Comparison of ENCODE assay signal across 1 cellular context in the genomic region with DNA sequence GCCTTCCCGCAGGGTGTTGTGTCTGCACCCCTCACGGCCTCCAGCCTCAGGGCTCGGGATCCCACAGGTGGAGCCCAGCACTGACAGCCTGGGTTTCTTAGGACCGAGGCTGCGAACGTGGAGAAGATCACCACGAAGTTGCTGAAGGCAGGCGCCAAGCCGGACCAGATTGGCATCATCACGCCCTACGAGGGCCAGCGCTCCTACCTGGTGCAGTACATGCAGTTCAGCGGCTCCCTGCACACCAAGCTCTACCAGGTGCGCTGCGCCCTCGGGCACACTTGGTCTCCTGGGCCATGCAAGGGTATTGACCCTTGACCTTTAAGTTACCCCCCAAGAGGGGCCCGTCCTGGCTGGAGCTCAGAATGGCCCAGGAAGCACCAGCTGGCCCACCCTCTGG.
TF ChIP-seq lines count a peak whose summit lies in the region.

No MANE protein-coding gene starts in this region.

TF ChIP-seq in WTC11, 78 proteins besides CTCF, POLR2A, EP300 and RAD21:
- TF ChIP-seq CREM (CRISPR knock-in tag; IDR thresholded peaks at IDR 0.05) (no peak), GTF2I (CRISPR knock-in tag; conservative IDR thresholded peaks at IDR 0.05) (no peak), RORB (CRISPR knock-in tag; IDR thresholded peaks at IDR 0.05) (no peak), GABPB1 (CRISPR knock-in tag; IDR thresholded peaks at IDR 0.05) (no peak), FOXK1 (CRISPR knock-in tag; IDR thresholded peaks at IDR 0.05) (no peak), NFE2L1 (CRISPR knock-in tag; IDR thresholded peaks at IDR 0.05) (no peak), ESRRA (CRISPR knock-in tag; IDR thresholded peaks at IDR 0.05; ENCODE audit: borderline replicate concordance) (no peak), CBFB (CRISPR knock-in tag; IDR thresholded peaks at IDR 0.05; ENCODE audit: low read depth) (no peak), FOXP1 (CRISPR knock-in tag; IDR thresholded peaks at IDR 0.05; ENCODE audit: borderline replicate concordance) (no peak), NFYB (CRISPR knock-in tag; conservative IDR thresholded peaks at IDR 0.05; ENCODE audit: low read depth) (no peak), ELF4 (CRISPR knock-in tag; IDR thresholded peaks at IDR 0.05; ENCODE audit: low read depth) (no peak)
- TF ChIP-seq, protein P1, sequence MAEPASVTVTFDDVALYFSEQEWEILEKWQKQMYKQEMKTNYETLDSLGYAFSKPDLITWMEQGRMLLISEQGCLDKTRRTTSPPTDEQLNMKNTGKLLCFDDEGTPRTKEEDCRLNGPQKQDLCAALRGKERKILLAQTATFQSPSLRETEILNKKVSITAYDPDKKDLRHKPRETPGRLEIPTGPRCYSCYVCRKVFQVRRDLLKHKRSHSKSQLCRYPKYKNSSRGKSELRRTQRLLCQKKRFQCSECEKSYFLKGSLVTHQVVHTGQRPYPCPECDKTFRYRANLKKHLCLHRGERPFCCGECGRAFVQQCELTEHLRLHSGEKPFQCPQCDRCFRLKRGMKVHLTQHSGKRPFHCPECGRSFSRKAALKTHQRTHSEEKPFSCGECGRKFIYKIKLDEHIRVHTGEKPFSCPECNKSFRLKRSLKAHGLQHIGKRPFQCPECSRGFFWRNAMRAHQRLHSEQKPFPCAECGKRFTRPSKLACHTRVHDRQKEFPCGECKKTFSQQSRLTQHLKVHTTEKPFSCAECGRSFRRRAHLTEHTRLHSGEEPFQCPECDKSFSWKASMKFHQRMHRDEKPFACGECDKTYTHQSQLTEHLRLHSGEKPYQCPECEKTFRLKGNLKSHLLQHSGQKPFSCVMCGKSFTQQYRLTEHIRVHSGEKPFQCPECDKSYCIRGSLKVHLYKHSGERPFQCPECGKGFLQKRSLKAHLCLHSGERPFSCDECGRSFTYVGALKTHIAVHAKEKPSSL (CRISPR knock-in tag; conservative IDR thresholded peaks at IDR 0.05): no peak
- TF ChIP-seq, protein P2, sequence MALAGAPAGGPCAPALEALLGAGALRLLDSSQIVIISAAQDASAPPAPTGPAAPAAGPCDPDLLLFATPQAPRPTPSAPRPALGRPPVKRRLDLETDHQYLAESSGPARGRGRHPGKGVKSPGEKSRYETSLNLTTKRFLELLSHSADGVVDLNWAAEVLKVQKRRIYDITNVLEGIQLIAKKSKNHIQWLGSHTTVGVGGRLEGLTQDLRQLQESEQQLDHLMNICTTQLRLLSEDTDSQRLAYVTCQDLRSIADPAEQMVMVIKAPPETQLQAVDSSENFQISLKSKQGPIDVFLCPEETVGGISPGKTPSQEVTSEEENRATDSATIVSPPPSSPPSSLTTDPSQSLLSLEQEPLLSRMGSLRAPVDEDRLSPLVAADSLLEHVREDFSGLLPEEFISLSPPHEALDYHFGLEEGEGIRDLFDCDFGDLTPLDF (CRISPR knock-in tag; IDR thresholded peaks at IDR 0.05): no peak
- TF ChIP-seq, protein P3, sequence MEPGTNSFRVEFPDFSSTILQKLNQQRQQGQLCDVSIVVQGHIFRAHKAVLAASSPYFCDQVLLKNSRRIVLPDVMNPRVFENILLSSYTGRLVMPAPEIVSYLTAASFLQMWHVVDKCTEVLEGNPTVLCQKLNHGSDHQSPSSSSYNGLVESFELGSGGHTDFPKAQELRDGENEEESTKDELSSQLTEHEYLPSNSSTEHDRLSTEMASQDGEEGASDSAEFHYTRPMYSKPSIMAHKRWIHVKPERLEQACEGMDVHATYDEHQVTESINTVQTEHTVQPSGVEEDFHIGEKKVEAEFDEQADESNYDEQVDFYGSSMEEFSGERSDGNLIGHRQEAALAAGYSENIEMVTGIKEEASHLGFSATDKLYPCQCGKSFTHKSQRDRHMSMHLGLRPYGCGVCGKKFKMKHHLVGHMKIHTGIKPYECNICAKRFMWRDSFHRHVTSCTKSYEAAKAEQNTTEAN (CRISPR knock-in tag; IDR thresholded peaks at IDR 0.05): no peak
- TF ChIP-seq, protein P4, sequence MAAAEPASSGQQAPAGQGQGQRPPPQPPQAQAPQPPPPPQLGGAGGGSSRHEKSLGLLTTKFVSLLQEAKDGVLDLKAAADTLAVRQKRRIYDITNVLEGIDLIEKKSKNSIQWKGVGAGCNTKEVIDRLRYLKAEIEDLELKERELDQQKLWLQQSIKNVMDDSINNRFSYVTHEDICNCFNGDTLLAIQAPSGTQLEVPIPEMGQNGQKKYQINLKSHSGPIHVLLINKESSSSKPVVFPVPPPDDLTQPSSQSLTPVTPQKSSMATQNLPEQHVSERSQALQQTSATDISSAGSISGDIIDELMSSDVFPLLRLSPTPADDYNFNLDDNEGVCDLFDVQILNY (CRISPR knock-in tag; IDR thresholded peaks at IDR 0.05): no peak
- TF ChIP-seq, protein P5, sequence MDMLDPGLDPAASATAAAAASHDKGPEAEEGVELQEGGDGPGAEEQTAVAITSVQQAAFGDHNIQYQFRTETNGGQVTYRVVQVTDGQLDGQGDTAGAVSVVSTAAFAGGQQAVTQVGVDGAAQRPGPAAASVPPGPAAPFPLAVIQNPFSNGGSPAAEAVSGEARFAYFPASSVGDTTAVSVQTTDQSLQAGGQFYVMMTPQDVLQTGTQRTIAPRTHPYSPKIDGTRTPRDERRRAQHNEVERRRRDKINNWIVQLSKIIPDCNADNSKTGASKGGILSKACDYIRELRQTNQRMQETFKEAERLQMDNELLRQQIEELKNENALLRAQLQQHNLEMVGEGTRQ (CRISPR knock-in tag; IDR thresholded peaks at IDR 0.05): no peak
- TF ChIP-seq, protein P6, sequence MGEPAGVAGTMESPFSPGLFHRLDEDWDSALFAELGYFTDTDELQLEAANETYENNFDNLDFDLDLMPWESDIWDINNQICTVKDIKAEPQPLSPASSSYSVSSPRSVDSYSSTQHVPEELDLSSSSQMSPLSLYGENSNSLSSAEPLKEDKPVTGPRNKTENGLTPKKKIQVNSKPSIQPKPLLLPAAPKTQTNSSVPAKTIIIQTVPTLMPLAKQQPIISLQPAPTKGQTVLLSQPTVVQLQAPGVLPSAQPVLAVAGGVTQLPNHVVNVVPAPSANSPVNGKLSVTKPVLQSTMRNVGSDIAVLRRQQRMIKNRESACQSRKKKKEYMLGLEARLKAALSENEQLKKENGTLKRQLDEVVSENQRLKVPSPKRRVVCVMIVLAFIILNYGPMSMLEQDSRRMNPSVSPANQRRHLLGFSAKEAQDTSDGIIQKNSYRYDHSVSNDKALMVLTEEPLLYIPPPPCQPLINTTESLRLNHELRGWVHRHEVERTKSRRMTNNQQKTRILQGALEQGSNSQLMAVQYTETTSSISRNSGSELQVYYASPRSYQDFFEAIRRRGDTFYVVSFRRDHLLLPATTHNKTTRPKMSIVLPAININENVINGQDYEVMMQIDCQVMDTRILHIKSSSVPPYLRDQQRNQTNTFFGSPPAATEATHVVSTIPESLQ (CRISPR knock-in tag; IDR thresholded peaks at IDR 0.05): no peak
- TF ChIP-seq, protein P7, sequence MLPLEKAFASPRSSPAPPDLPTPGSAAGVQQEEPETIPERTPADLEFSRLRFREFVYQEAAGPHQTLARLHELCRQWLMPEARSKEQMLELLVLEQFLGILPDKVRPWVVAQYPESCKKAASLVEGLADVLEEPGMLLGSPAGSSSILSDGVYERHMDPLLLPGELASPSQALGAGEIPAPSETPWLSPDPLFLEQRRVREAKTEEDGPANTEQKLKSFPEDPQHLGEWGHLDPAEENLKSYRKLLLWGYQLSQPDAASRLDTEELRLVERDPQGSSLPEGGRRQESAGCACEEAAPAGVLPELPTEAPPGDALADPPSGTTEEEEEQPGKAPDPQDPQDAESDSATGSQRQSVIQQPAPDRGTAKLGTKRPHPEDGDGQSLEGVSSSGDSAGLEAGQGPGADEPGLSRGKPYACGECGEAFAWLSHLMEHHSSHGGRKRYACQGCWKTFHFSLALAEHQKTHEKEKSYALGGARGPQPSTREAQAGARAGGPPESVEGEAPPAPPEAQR (CRISPR knock-in tag; IDR thresholded peaks at IDR 0.05): no peak
